25 cellular contexts compared by ENCODE assay signal in genomic region chr13:45445053-45445452, GRCh38. TPM values are rescaled to one million over a fixed set of nuclear protein-coding genes. Genes with fewer than 3 reads are reported as not detected.
DNase-seq lines count a peak whose midpoint lies in the region; ATAC-seq, FAIRE-seq and TF ChIP-seq lines count a peak whose summit lies in the region.
"Had no signal": no experiment of that assay in that cellular context is flagged by ENCODE, and none has a peak within 500 bp of the region (broad histone marks: within the 10 kb centered on the region; RNA-seq: fewer than 3 reads in every experiment).

No MANE protein-coding gene starts in this region.

- H4K5ac ChIP-seq in H1 (ENCODE audit: insufficient read length, low read depth, low read length) = no peak overlapping the region

- no peaks in the 10 kb centered on the region for H3K23me2 ChIP-seq in H1 (ENCODE audit: low read depth, low read length)

- H3K79me1 ChIP-seq in H1 (ENCODE audit: low read depth, low read length) = no peaks in the 10 kb centered on the region
- no peaks in the 10 kb centered on the region for H3K79me1 ChIP-seq in trophoblast cell (ENCODE audit: low read length)

- H3K4me1 ChIP-seq in H1 (replicated peaks in 1 of 4; ENCODE audit: control insufficient read depth in 3 of 4, insufficient read depth in 4 of 4, low read length in 3 of 4) (peaks cover 0 to 3% (median 0%) of the 10 kb centered on the region in 4 experiments; a peak in 1 of 7 replicates), right lobe of liver (peaks cover 0 to 60% (median 21%) of the 10 kb centered on the region in 4 donors), trophoblast cell (ENCODE audit: control insufficient read depth in 1 of 2, insufficient read depth in 2 of 2, low read length in 2 of 2) (peaks cover 3 to 5% of the 10 kb centered on the region in 2 experiments)
- H3K4me1 ChIP-seq: BE2C had no signal

- H4K8ac ChIP-seq in H1 (ENCODE audit: extremely low read depth, insufficient read depth, low read length) (no peak overlapping the region), trophoblast cell (ENCODE audit: low read depth, low read length) (no peak overlapping the region)

- H3K36me3 ChIP-seq in H1 (ENCODE audit: control insufficient read depth in 2 of 4, insufficient read depth in 4 of 4, low read length in 3 of 4) = no peaks in the 10 kb centered on the region
- H3K36me3 ChIP-seq in right lobe of liver = no peaks in the 10 kb centered on the region
- no peaks in the 10 kb centered on the region for H3K36me3 ChIP-seq in trophoblast cell (ENCODE audit: control insufficient read depth in 1 of 2, insufficient read depth in 2 of 2, low read length in 2 of 2)
- H3K36me3 ChIP-seq: BE2C; BLaER1 treated with 17β-estradiol and CSF1 and Interleukin-3, amounts not matched to agents 10 nM and 100 nM had no signal

- no peaks in the 10 kb centered on the region for H3K79me2 ChIP-seq in H1 (ENCODE audit: control insufficient read depth in 1 of 2, insufficient read depth in 2 of 2, low read length in 2 of 2)
- H3K79me2 ChIP-seq in trophoblast cell (ENCODE audit: control insufficient read depth, insufficient read depth, low read length, poor library complexity) = no peaks in the 10 kb centered on the region

- no peak overlapping the region for H3K4me3 ChIP-seq in H1 (ENCODE audit: extremely low read depth in 1 of 4, insufficient read depth in 2 of 4, low read depth in 3 of 4, low read length in 4 of 4)
- no peak overlapping the region for H3K4me3 ChIP-seq in right lobe of liver
- no peak overlapping the region for H3K4me3 ChIP-seq in trophoblast cell (ENCODE audit: low read depth, low read length)
- H3K4me3 ChIP-seq: A549; BLaER1 treated with 17β-estradiol and CSF1 and Interleukin-3, amounts not matched to agents 10 nM and 100 nM; GM23248 had no signal

- H3K4me2 ChIP-seq in H1 (ENCODE audit: insufficient read depth in 1 of 2, low read depth in 2 of 2, low read length in 2 of 2) (no peak overlapping the region), trophoblast cell (ENCODE audit: low read length) (no peak overlapping the region)
- H3K4me2 ChIP-seq: A549; BLaER1 treated with 17β-estradiol and CSF1 and Interleukin-3, amounts not matched to agents 10 nM and 100 nM had no signal

- 0 out of 2 replicates have a peak overlapping the region, but pooled peaks have one; percentile 18 for H2BK15ac ChIP-seq in H1 (ENCODE audit: low read length)

- POLR2A ChIA-PET in H1 (lab: Charles Lee; ENCODE audit: partially characterized antibody) = no interaction called here

- H2BK120ac ChIP-seq in H1 (replicated peaks; ENCODE audit: low read depth, low read length) = no peak overlapping the region
- no peak overlapping the region for H2BK120ac ChIP-seq in trophoblast cell (ENCODE audit: insufficient read depth, low read length, poor library complexity)

- no peaks in the 10 kb centered on the region for H3K27me3 ChIP-seq in H1 (replicated peaks in 1 of 4; ENCODE audit: control insufficient read depth in 3 of 4, extremely low read depth in 1 of 4, insufficient read depth in 3 of 4, low read length in 3 of 4)
- no peaks in the 10 kb centered on the region for H3K27me3 ChIP-seq in right lobe of liver
- H3K27me3 ChIP-seq in trophoblast cell (ENCODE audit: insufficient read depth, low read length) = no peaks in the 10 kb centered on the region
- H3K27me3 ChIP-seq: BLaER1 treated with 17β-estradiol and CSF1 and Interleukin-3, amounts not matched to agents 10 nM and 100 nM had no signal

- FAIRE-seq in H1 (lab: Jason Lieb, UNC) = no peak
- FAIRE-seq: A549, D721Med, GM12891, GM18507 had no signal

- peak; percentile 85 for ATAC-seq in left colon
- no peak for ATAC-seq in right lobe of liver
- ATAC-seq in GM21825 (IDR thresholded peaks at IDR 0.05; ENCODE audit: unreplicated experiment) = no peak
- ATAC-seq: A549, HCT116 had no signal

- no peak overlapping the region for H2BK12ac ChIP-seq in H1 (ENCODE audit: low read depth, low read length)
- no peak overlapping the region for H2BK12ac ChIP-seq in trophoblast cell (ENCODE audit: low read length)

- TF ChIP-seq RAD21 in H1 (IDR thresholded peaks at IDR 0.05 in 1 of 2, conservative IDR thresholded peaks at IDR 0.05 in 1 of 2; ENCODE audit: low read depth in 2 of 2, low read length in 2 of 2) = no peak

- no peak overlapping the region for H2AFZ ChIP-seq in H1 (ENCODE audit: low read length)
- H2AFZ ChIP-seq in trophoblast cell (ENCODE audit: insufficient read depth, low read length, poor library complexity) = no peak overlapping the region
- H2AFZ ChIP-seq: GM23248 had no signal

- H3K18ac ChIP-seq in H1 (ENCODE audit: extremely low read depth, low read length) (no peak overlapping the region), trophoblast cell (ENCODE audit: low read length) (no peak overlapping the region)

- H3K9me3 ChIP-seq in H1 (ENCODE audit: insufficient read depth in 2 of 2, low read depth in 1 of 2, low read length in 1 of 2) (no peaks in the 10 kb centered on the region), right lobe of liver (no peaks in the 10 kb centered on the region), trophoblast cell (ENCODE audit: insufficient read depth, low read depth, low read length) (no peaks in the 10 kb centered on the region)
- H3K9me3 ChIP-seq: A549; BE2C; BLaER1 treated with 17β-estradiol and CSF1 and Interleukin-3, amounts not matched to agents 10 nM and 100 nM had no signal

- TF ChIP-seq EP300 in H1 (IDR thresholded peaks at IDR 0.05; ENCODE audit: borderline replicate concordance in 1 of 2, low read depth in 2 of 2, low read length in 2 of 2) = no peak

- no peak overlapping the region for H4K12ac ChIP-seq in trophoblast cell (ENCODE audit: low read depth, low read length)

- H3K23ac ChIP-seq in H1 (ENCODE audit: insufficient read length) = no peak overlapping the region
- H3K23ac ChIP-seq in trophoblast cell (ENCODE audit: low read length) = no peak overlapping the region

- H3K9ac ChIP-seq in H1 (replicated peaks in 1 of 4; ENCODE audit: extremely low read depth in 1 of 4, low read depth in 3 of 4, low read length in 3 of 4) = no peak overlapping the region
- no peak overlapping the region for H3K9ac ChIP-seq in trophoblast cell (ENCODE audit: low read length)
- H3K9ac ChIP-seq: BLaER1 treated with 17β-estradiol and CSF1 and Interleukin-3, amounts not matched to agents 10 nM and 100 nM; GM23248 had no signal

- no peaks in the 10 kb centered on the region for H4K20me1 ChIP-seq in H1 (replicated peaks in 1 of 2; ENCODE audit: control insufficient read depth in 1 of 2, insufficient read depth in 2 of 2, low read length in 2 of 2)
- H4K20me1 ChIP-seq: BLaER1 treated with 17β-estradiol and CSF1 and Interleukin-3, amounts not matched to agents 10 nM and 100 nM had no signal

- no peak overlapping the region for H2BK20ac ChIP-seq in H1 (ENCODE audit: low read length)

- CTCF ChIA-PET in H1 (lab: Charles Lee; ENCODE audit: partially characterized antibody) = no interaction called here

- H3K4ac ChIP-seq in H1 (replicated peaks; ENCODE audit: insufficient read length, low read depth, low read length) (no peak overlapping the region), trophoblast cell (ENCODE audit: low read depth, low read length) (no peak overlapping the region)

- intact Hi-C loops in left colon (cut with DNase I, micrococcal nuclease) = no loop called here
- intact Hi-C loops in right lobe of liver (cut with DNase I) = no loop called here

- H3K14ac ChIP-seq in H1 (ENCODE audit: insufficient read length) = no peak overlapping the region
- no peak overlapping the region for H3K14ac ChIP-seq in trophoblast cell (ENCODE audit: low read length)

- H2BK5ac ChIP-seq in H1 (ENCODE audit: low read depth, low read length) (no peak overlapping the region), trophoblast cell (ENCODE audit: low read depth, low read length, poor library complexity) (no peak overlapping the region)

- DNase-seq in H1 (ENCODE audit: low read depth in 1 of 2, low spot score in 2 of 2) (peak in 1 of 2 experiments; percentile 26), left colon (no peak), right lobe of liver (no peak), trophoblast cell (peak; percentile 19 to 29), HuH-7.5 (ENCODE audit: low spot score) (no peak)
- DNase-seq in activated CD4-positive, alpha-beta T cell treated with anti-CD3 and anti-CD28 coated beads for 48 hours = no peak
- DNase-seq: 8988T; ACHN; AML-193; BE2C; CD4-positive, alpha-beta T cell; CD8-positive, alpha-beta memory T cell; DMS 273 treated with DMSO at 0.1 percent for 48 hours; DMS53; DMS79 treated with DMSO at 0.1 percent for 48 hours; GF-D8; GM23248; H9 had no signal

- no peak overlapping the region for H4K91ac ChIP-seq in H1 (replicated peaks; ENCODE audit: insufficient read length, low read length)
- H4K91ac ChIP-seq in trophoblast cell (ENCODE audit: low read depth, low read length) = no peak overlapping the region

- H2AK5ac ChIP-seq in H1 (ENCODE audit: low read depth, low read length) (no peak overlapping the region), trophoblast cell (ENCODE audit: low read length) (no peak overlapping the region)

- 83% methylated on average over 6 of the region's 6 CpGs; no CpG with 5 or more reads in 1 of the 2 experiments for WGBS in H1 (ENCODE audit: extremely low coverage in 1 of 2, insufficient coverage in 1 of 2, insufficient read length in 1 of 2, insufficient replicate concordance in 2 of 2, low coverage in 1 of 2, low lambda C conversion rate in 2 of 2, missing lambda C conversion rate in 1 of 2), 2 experiments
- WGBS in right lobe of liver (ENCODE audit: insufficient coverage, low coverage, low lambda C conversion rate, missing lambda C conversion rate) = 85% methylated on average over 6 of the region's 6 CpGs
- no CpG with 5 or more reads among the region's 6 CpGs for WGBS in trophoblast cell (ENCODE audit: extremely low coverage, insufficient coverage, insufficient read length)

- H3K27ac ChIP-seq in H1 (ENCODE audit: low read depth, low read length) (no peak overlapping the region), right lobe of liver (peak overlapping the region in 2 of 3 donors; percentile 92 to 97), trophoblast cell (ENCODE audit: low read depth, low read length) (no peak overlapping the region)
- H3K27ac ChIP-seq: A549; BLaER1 treated with 17β-estradiol and CSF1 and Interleukin-3, amounts not matched to agents 10 nM and 100 nM; GM23248 had no signal

- H3K56ac ChIP-seq in H1 (replicated peaks; ENCODE audit: insufficient read length, low read depth, low read length) = no peak overlapping the region

- TF ChIP-seq CTCF in H1 (IDR thresholded peaks at IDR 0.05; ENCODE audit: control extremely low read depth in 1 of 3, insufficient read depth in 1 of 3, low read depth in 1 of 3, low read length in 3 of 3) (no peak), right lobe of liver (IDR thresholded peaks at IDR 0.05) (no peak)

- TF ChIP-seq POLR2A in H1 (IDR thresholded peaks at IDR 0.05; ENCODE audit: control extremely low read depth in 1 of 2, low read depth in 2 of 2, low read length in 2 of 2) (no peak), right lobe of liver (IDR thresholded peaks at IDR 0.05) (no peak)

RNA-seq across cellular contexts. Expression of gene COG3, which starts 19.7 kb away (rescaled TPM):
- 12.7 and 15.0 TPM in 2 replicates for total RNA-seq in H1 (2021; fragmentation: NEBNext Ultra II Directional; extraction: Animal tissue kit (Norgen Biotek cat#: 25700))
- 8.6 and 13.5 TPM in 2 replicates for polyA plus RNA-seq in H1 (2011; rRNA removed)
- 12.0 TPM for polyA plus RNA-seq in H1 (2011; cell fraction: cytosol; rRNA removed)
- polyA plus RNA-seq in H1 (2011; cell fraction: nucleus; rRNA removed) = 17.6 TPM
- 10.2 to 12.7 TPM (median 11.0 TPM) in 4 replicates for polyA plus RNA-seq in H1 (2012, experiment 1 of 2)
- 1.5 TPM for polyA plus RNA-seq in H1 (2012, experiment 2 of 2)
- 10.3 TPM for polyA plus RNA-seq in H1 (2013, experiment 1 of 2)
- polyA plus RNA-seq in H1 (2013, experiment 2 of 2) = 9.8 TPM
- 13.6 and 22.3 TPM in 2 replicates for polyA minus RNA-seq in H1 (2011; rRNA and poly(A)+ RNA removed)
- polyA minus RNA-seq in H1 (2011; cell fraction: cytosol; rRNA and poly(A)+ RNA removed) = 8.7 TPM
- 53.1 TPM for polyA minus RNA-seq in H1 (2011; cell fraction: nucleus; rRNA and poly(A)+ RNA removed)
- 10 to 100 TPM; 47.7 to 53.7 TPM for total RNA-seq in left colon
- 10 to 100 TPM; 18.9 to 66.3 (median 36.8) TPM for total RNA-seq in right lobe of liver
- polyA plus RNA-seq in trophoblast cell (2013) = 50.5 and 57.4 TPM in 2 replicates

RNA-seq across cellular contexts. Expression of gene SLC25A30, which starts 26.9 kb away (rescaled TPM):
- 7.4 and 8.7 TPM in 2 replicates for total RNA-seq in H1 (2021; fragmentation: NEBNext Ultra II Directional; extraction: Animal tissue kit (Norgen Biotek cat#: 25700))
- polyA plus RNA-seq in H1 (2011; rRNA removed) = 2.1 and 2.5 TPM in 2 replicates
- polyA plus RNA-seq in H1 (2011; cell fraction: cytosol; rRNA removed) = 2.7 TPM
- 1.4 TPM for polyA plus RNA-seq in H1 (2011; cell fraction: nucleus; rRNA removed)
- 4.1 to 6.2 TPM (median 5.0 TPM) in 4 replicates for polyA plus RNA-seq in H1 (2012, experiment 1 of 2)
- 0.37 TPM for polyA plus RNA-seq in H1 (2012, experiment 2 of 2)
- polyA plus RNA-seq in H1 (2013, experiment 1 of 2) = 6.0 TPM
- 5.6 TPM for polyA plus RNA-seq in H1 (2013, experiment 2 of 2)
- 14.0 and 14.9 TPM in 2 replicates for polyA minus RNA-seq in H1 (2011; rRNA and poly(A)+ RNA removed)
- polyA minus RNA-seq in H1 (2011; cell fraction: cytosol; rRNA and poly(A)+ RNA removed) = 7.4 TPM
- polyA minus RNA-seq in H1 (2011; cell fraction: nucleus; rRNA and poly(A)+ RNA removed) = 4.7 TPM
- 10 to 100 TPM; 11.8 to 13.5 TPM for total RNA-seq in left colon
- total RNA-seq in right lobe of liver = 10 to 100 TPM; 16.1 to 60.4 (median 45.0) TPM
- 8.9 and 9.3 TPM in 2 replicates for polyA plus RNA-seq in trophoblast cell (2013)

Comparison
In these comparisons a context has a peak if more than half of its experiments do, and no peak if none do; other contexts are left out.
1. DNase-seq: peak in trophoblast cell (2 of 2); none in left colon (0 of 2), right lobe of liver (0 of 3), HuH-7.5 (single experiment) and activated CD4-positive, alpha-beta T cell treated with anti-CD3 and anti-CD28 coated beads for 48 hours (single experiment).
2. H3K27ac ChIP-seq: peak in right lobe of liver (2 of 3); none in H1 (single experiment) and trophoblast cell (single experiment).